Comparison of ENCODE assay signal across 11 cellular contexts in the genomic region with DNA sequence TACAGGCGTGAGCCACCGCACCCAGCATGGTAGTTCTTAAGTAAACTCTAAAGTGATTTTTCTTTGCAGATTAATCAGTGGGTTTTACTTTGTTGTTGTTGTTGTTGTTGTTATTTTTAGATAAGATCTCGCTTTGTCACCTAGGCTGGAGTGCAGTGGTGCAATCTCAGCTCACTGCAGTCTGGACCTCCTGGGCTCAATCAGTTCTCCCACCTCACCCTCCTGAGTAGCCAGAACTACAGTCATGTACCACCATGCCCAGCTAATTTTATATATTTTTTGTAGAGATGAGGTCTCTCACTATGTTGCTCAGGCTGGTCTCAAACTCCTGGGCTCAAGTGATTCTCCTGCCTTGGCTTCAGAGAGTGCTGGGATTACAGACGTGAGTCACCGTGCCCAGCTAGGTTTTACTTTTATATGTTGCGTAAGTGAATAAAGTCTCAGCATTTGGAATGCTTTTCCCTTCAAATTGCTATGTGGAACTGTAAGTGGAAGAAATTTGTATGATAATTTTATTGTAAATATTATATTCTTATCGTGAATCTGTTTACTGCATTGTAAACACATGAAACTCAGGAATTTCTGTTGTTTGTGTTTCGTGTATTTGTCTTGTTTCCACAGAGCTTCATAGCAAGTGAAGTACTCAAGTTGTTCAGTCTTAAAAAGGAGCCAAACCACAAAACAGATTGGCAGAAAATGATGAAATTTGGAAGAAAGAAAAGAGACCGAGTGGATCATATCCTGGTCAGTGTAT. TPM values are rescaled to one million over a fixed set of nuclear protein-coding genes. Genes with fewer than 3 reads are reported as not detected.
DNase-seq lines count a peak whose midpoint lies in the region; ATAC-seq and TF ChIP-seq lines count a peak whose summit lies in the region.
"Had no signal": no experiment of that assay in that cellular context is flagged by ENCODE, and none has a peak within 500 bp of the region (broad histone marks: within the 10 kb centered on the region; RNA-seq: fewer than 3 reads in every experiment).

No MANE protein-coding gene starts in this region.

- peak; percentile 24 for DNase-seq in NCI-H460 (ENCODE audit: extremely low read depth, low read depth)
- DNase-seq in esophagus muscularis mucosa (ENCODE audit: extremely low spot score): no peak
- DNase-seq in psoas muscle: no peak
- DNase-seq in KBM-7: no peak
- no peak for DNase-seq in ureter (ENCODE audit: low spot score)
- DNase-seq in NCI-H82 (lab: John Stamatoyannopoulos, UW): no peak
- DNase-seq: activated T-cell treated with anti-CD3 and anti-CD28 coated beads, Interleukin-2, amount 50 U/mL, for 24 hours; colonic mucosa; nephron progenitor cell had no signal

- 71% methylated on average over 9 of the region's 9 CpGs for WGBS in esophagus muscularis mucosa
- 82 to 83% (median 83%) methylated on average over 9 of the region's 9 CpGs for WGBS in psoas muscle, 3 donors

- intact Hi-C loops in esophagus muscularis mucosa (cut with DNase I) (no loop called here), psoas muscle (cut with DNase I) (no loop called here)

- no peak for TF ChIP-seq EP300 in esophagus muscularis mucosa (IDR thresholded peaks at IDR 0.05)

- H3K36me3 ChIP-seq in esophagus muscularis mucosa: peaks cover 24 to 91% (median 67%) of the 10 kb centered on the region in 4 donors
- peaks cover 6 to 100% of the 10 kb centered on the region in 2 donors for H3K36me3 ChIP-seq in psoas muscle (ENCODE audit: insufficient read depth in 1 of 2, low read depth in 1 of 2)
- H3K36me3 ChIP-seq: colonic mucosa had no signal

- H3K9me3 ChIP-seq in esophagus muscularis mucosa (no peaks in the 10 kb centered on the region), psoas muscle (no peaks in the 10 kb centered on the region)
- H3K9me3 ChIP-seq: colonic mucosa had no signal

- ATAC-seq in psoas muscle (peak in 3 of 4 donors; percentile 44 to 82 (median 59)), HG03175 (IDR thresholded peaks at IDR 0.05; ENCODE audit: unreplicated experiment) (no peak)

- H3K4me3 ChIP-seq in esophagus muscularis mucosa (no peak overlapping the region), psoas muscle (no peak overlapping the region)
- H3K4me3 ChIP-seq: colonic mucosa had no signal

- in situ Hi-C loops in KBM-7 (cut with MboI; ENCODE audit: low pct_unique_long_range_greater_than_20kb, low sequenced_read_pairs): no loop called here

- TF ChIP-seq CTCF in C4-2B (conservative IDR thresholded peaks at IDR 0.05) (no peak), esophagus muscularis mucosa (IDR thresholded peaks at IDR 0.05) (no peak), psoas muscle (IDR thresholded peaks at IDR 0.05) (no peak)

- H3K27ac ChIP-seq in C4-2B (peak overlapping the region; percentile 4; the same call in 1 of the 2 replicates), esophagus muscularis mucosa (replicated peaks in 1 of 4) (peak overlapping the region; percentile 7 to 56 (median 40)), psoas muscle (no peak overlapping the region)
- H3K27ac ChIP-seq: colonic mucosa had no signal

- no peak for TF ChIP-seq POLR2A in esophagus muscularis mucosa (IDR thresholded peaks at IDR 0.05; ENCODE audit: low read depth)

- H3K27me3 ChIP-seq in esophagus muscularis mucosa (no peaks in the 10 kb centered on the region), psoas muscle (ENCODE audit: insufficient read depth in 3 of 3, low read length in 2 of 3) (no peaks in the 10 kb centered on the region)
- H3K27me3 ChIP-seq: colonic mucosa had no signal

- peaks cover 0 to 19% (median 4%) of the 10 kb centered on the region in 4 donors for H3K4me1 ChIP-seq in esophagus muscularis mucosa
- H3K4me1 ChIP-seq in psoas muscle: no peaks in the 10 kb centered on the region
- H3K4me1 ChIP-seq: colonic mucosa had no signal

RNA-seq across cellular contexts. Expression of a gene that starts 56.2 kb away (rescaled TPM):
- 122 and 129 TPM in 2 replicates for total RNA-seq in NCI-H460 (2014; rRNA removed; shearing (Covaris generic))
- 93.5 and 137 TPM in 2 replicates for polyA plus RNA-seq in NCI-H460 (2014; cell fraction: nucleus; rRNA removed)
- total RNA-seq in esophagus muscularis mucosa (100 to 1,000 TPM; 104 to 138 (median 107) TPM), psoas muscle (100 to 1,000 TPM in 1 of 4 donors, 10 to 100 TPM in 3; 30.2 to 159 (median 70.6) TPM), ureter (285 TPM)
- 10 to 100 TPM; 21.5 to 53.8 (median 32.3) TPM for polyA plus RNA-seq in psoas muscle
